In the genomic region with DNA sequence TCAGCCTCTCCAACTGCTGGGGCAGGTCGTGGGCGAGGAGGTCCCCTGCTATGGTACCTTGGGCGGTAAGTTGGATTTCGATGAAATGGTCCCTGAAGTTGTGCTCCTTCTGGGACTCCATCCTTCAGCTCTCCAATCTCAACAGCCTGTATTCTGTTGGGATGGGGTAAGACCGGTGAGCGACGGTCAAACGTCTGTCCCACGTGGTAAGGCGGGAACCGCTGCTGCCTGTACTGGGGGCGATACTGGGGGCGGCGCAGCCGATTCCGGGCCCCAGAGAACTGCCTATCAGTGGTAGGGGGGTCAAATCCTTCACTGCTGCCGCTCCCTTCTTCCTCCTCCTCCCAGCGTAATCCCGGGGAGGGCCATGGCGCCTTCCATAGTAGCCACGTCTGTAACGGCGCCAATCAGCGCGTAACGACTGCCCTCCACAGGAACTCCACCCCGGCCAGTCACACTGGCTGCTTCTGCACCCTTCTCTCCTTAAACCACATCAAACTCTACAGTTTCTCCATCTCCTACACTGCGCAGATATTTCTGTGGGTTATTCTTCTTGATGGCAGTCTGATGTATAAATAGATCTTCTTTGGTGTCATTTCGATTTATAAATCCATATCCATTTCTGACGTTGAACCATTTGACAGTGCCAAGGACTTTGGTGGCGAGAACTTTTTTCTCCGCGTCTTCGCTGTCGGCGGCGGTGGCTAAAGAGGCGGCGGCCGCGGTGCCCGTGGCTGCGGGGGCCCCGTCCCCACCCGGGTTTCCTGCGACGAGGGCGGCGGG, we compare ENCODE assay signal across 11 cellular contexts. TPM values are rescaled to one million over a fixed set of nuclear protein-coding genes. Genes with fewer than 3 reads are reported as not detected.
DNase-seq lines count a peak whose midpoint lies in the region; ATAC-seq, FAIRE-seq and TF ChIP-seq lines count a peak whose summit lies in the region.
"Had no signal": no experiment of that assay in that cellular context is flagged by ENCODE, and none has a peak within 500 bp of the region (broad histone marks: within the 10 kb centered on the region; RNA-seq: fewer than 3 reads in every experiment).

No MANE protein-coding gene starts in this region.

- H2BK120ac ChIP-seq in H1 (replicated peaks; ENCODE audit: low read depth, low read length) = no peak overlapping the region

- no peaks in the 10 kb centered on the region for H3K9me3 ChIP-seq in right lobe of liver
- peaks cover 11% of the 10 kb centered on the region; the same call in 1 of the 2 replicates for H3K9me3 ChIP-seq in HepG2 (ENCODE audit: low read length)
- peaks cover 7 to 23% of the 10 kb centered on the region in 2 experiments; a peak in 3 of 4 replicates for H3K9me3 ChIP-seq in H1 (ENCODE audit: insufficient read depth in 2 of 2, low read depth in 1 of 2, low read length in 1 of 2)
- no peaks in the 10 kb centered on the region for H3K9me3 ChIP-seq in uterus

- no peak overlapping the region for H2BK15ac ChIP-seq in H1 (ENCODE audit: low read length)

- in situ Hi-C loops in HepG2 (cut with HindIII; ENCODE audit: extremely low pct_ligation_motif_present, low pct_unique_long_range_greater_than_20kb) = no loop called here

- no peak overlapping the region for H2AK5ac ChIP-seq in H1 (ENCODE audit: low read depth, low read length)

- H3K4me3 Mint-ChIP-seq in natural killer cell treated with Interleukin-12 subunit alpha and Interleukin-12 subunit beta and Interleukin-15 and Interleukin-18, amount 100 ng/mL, for 72 hours = peak overlapping the region; percentile 24

- H4K8ac ChIP-seq in H1 (ENCODE audit: extremely low read depth, insufficient read depth, low read length) = no peak overlapping the region

- H3K23ac ChIP-seq in H1 (ENCODE audit: insufficient read length) = no peak overlapping the region

- no peak overlapping the region for H3K4me3 ChIP-seq in right lobe of liver
- no peak overlapping the region for H3K4me3 ChIP-seq in HepG2 (replicated peaks in 1 of 3; ENCODE audit: insufficient read depth in 1 of 3, low read depth in 2 of 3, low read length in 3 of 3)
- H3K4me3 ChIP-seq in H1 (ENCODE audit: extremely low read depth in 1 of 4, insufficient read depth in 2 of 4, low read depth in 3 of 4, low read length in 4 of 4) = peak overlapping the region; percentile 29 to 60 (median 31)
- H3K4me3 ChIP-seq in uterus = peak overlapping the region; percentile 4 to 9

- H3K27ac ChIP-seq in right lobe of liver (no peak overlapping the region), HepG2 (ENCODE audit: extremely low read length, insufficient read depth, low read length) (no peak overlapping the region), H1 (ENCODE audit: low read depth, low read length) (no peak overlapping the region), uterus (no peak overlapping the region)

- no peak overlapping the region for H3K27ac Mint-ChIP-seq in natural killer cell treated with Interleukin-12 subunit alpha and Interleukin-12 subunit beta and Interleukin-15 and Interleukin-18, amount 100 ng/mL, for 72 hours

- H2AFZ ChIP-seq in HepG2 (ENCODE audit: low read length) (no peak overlapping the region), H1 (ENCODE audit: low read length) (peak overlapping the region; percentile 89; the same call in 1 of the 2 replicates)

- H3K9ac ChIP-seq in HepG2 (ENCODE audit: insufficient read depth, low read depth, low read length) (no peak overlapping the region), H1 (replicated peaks in 1 of 4; ENCODE audit: extremely low read depth in 1 of 4, low read depth in 3 of 4, low read length in 3 of 4) (no peak overlapping the region)

- no peaks in the 10 kb centered on the region for H3K9me3 Mint-ChIP-seq in natural killer cell treated with Interleukin-12 subunit alpha and Interleukin-12 subunit beta and Interleukin-15 and Interleukin-18, amount 100 ng/mL, for 72 hours

- peaks cover 0 to 7% of the 10 kb centered on the region in 2 donors for H3K4me1 Mint-ChIP-seq in natural killer cell treated with Interleukin-12 subunit alpha and Interleukin-12 subunit beta and Interleukin-15 and Interleukin-18, amount 100 ng/mL, for 72 hours (ENCODE audit: low read depth in 2 of 2)

- H2BK5ac ChIP-seq in H1 (ENCODE audit: low read depth, low read length) = no peak overlapping the region

- H3K4ac ChIP-seq in H1 (replicated peaks; ENCODE audit: insufficient read length, low read depth, low read length) = no peak overlapping the region

- H3K36me3 ChIP-seq in right lobe of liver (no peaks in the 10 kb centered on the region), HepG2 (replicated peaks in 1 of 2; ENCODE audit: control insufficient read depth in 1 of 2, insufficient read depth in 2 of 2, low read length in 2 of 2) (no peaks in the 10 kb centered on the region), H1 (ENCODE audit: control insufficient read depth in 2 of 4, insufficient read depth in 4 of 4, low read length in 3 of 4) (no peaks in the 10 kb centered on the region), uterus (no peaks in the 10 kb centered on the region)

- H4K20me1 ChIP-seq in HepG2 (ENCODE audit: insufficient read depth, low read length) (no peaks in the 10 kb centered on the region), H1 (replicated peaks in 1 of 2; ENCODE audit: control insufficient read depth in 1 of 2, insufficient read depth in 2 of 2, low read length in 2 of 2) (no peaks in the 10 kb centered on the region)

- no peak overlapping the region for H3K14ac ChIP-seq in H1 (ENCODE audit: insufficient read length)

- H3K79me2 ChIP-seq in HepG2 (ENCODE audit: insufficient read depth, low read length) = no peaks in the 10 kb centered on the region
- no peaks in the 10 kb centered on the region for H3K79me2 ChIP-seq in H1 (ENCODE audit: control insufficient read depth in 1 of 2, insufficient read depth in 2 of 2, low read length in 2 of 2)

- ATAC-seq in right lobe of liver (peak; percentile 28 to 51 (median 46)), HepG2 (no peak), HG03439 (IDR thresholded peaks at IDR 0.05; ENCODE audit: unreplicated experiment) (no peak), HG02870 (IDR thresholded peaks at IDR 0.05; ENCODE audit: unreplicated experiment) (no peak), HG02970 (IDR thresholded peaks at IDR 0.05; ENCODE audit: low FRiP score, unreplicated experiment) (no peak)
- peak in 1 of 2 donors; percentile 41 for ATAC-seq in natural killer cell treated with Interleukin-12 subunit alpha and Interleukin-12 subunit beta and Interleukin-15 and Interleukin-18, amount 100 ng/mL, for 72 hours

- H3K27me3 ChIP-seq in right lobe of liver = peaks cover 7 to 30% of the 10 kb centered on the region in 2 donors
- no peaks in the 10 kb centered on the region for H3K27me3 ChIP-seq in HepG2 (ENCODE audit: control insufficient read depth in 1 of 2, insufficient read depth in 2 of 2, low read length in 2 of 2)
- peaks cover 3 to 25% (median 20%) of the 10 kb centered on the region in 4 experiments for H3K27me3 ChIP-seq in H1 (replicated peaks in 1 of 4; ENCODE audit: control insufficient read depth in 3 of 4, extremely low read depth in 1 of 4, insufficient read depth in 3 of 4, low read length in 3 of 4)
- peaks cover 0 to 13% of the 10 kb centered on the region in 2 donors for H3K27me3 ChIP-seq in uterus

- H3K4me2 ChIP-seq in HepG2 (ENCODE audit: low read depth, low read length) = no peak overlapping the region
- H3K4me2 ChIP-seq in H1 (ENCODE audit: insufficient read depth in 1 of 2, low read depth in 2 of 2, low read length in 2 of 2) = peak overlapping the region; percentile 12 to 65

- no peak overlapping the region for H4K91ac ChIP-seq in H1 (replicated peaks; ENCODE audit: insufficient read length, low read length)

- TF ChIP-seq RAD21 in HepG2 (CRISPR knock-in tag; IDR thresholded peaks at IDR 0.05) (no peak), H1 (IDR thresholded peaks at IDR 0.05 in 1 of 2, conservative IDR thresholded peaks at IDR 0.05 in 1 of 2; ENCODE audit: low read depth in 2 of 2, low read length in 2 of 2) (peak; percentile 39 to 56)

- 15% methylated on average over 9 of the region's 49 CpGs for WGBS in right lobe of liver (ENCODE audit: insufficient coverage, low coverage, low lambda C conversion rate, missing lambda C conversion rate)
- WGBS in HepG2 (ENCODE audit: low lambda C conversion rate) = 77% methylated on average over 49 of the region's 49 CpGs
- 43% methylated on average over 48 of the region's 49 CpGs; no CpG with 5 or more reads in 1 of the 2 experiments for WGBS in H1 (ENCODE audit: extremely low coverage in 1 of 2, insufficient coverage in 1 of 2, insufficient read length in 1 of 2, insufficient replicate concordance in 2 of 2, low coverage in 1 of 2, low lambda C conversion rate in 2 of 2, missing lambda C conversion rate in 1 of 2), 2 experiments

- no peak for TF ChIP-seq EP300 in HepG2 (IDR thresholded peaks at IDR 0.05; ENCODE audit: low read depth in 2 of 2, low read length in 2 of 2)
- no peak for TF ChIP-seq EP300 in HepG2 (CRISPR knock-in tag; IDR thresholded peaks at IDR 0.05; ENCODE audit: borderline replicate concordance)
- TF ChIP-seq EP300 in H1 (IDR thresholded peaks at IDR 0.05; ENCODE audit: borderline replicate concordance in 1 of 2, low read depth in 2 of 2, low read length in 2 of 2) = no peak

- H3K18ac ChIP-seq in H1 (ENCODE audit: extremely low read depth, low read length) = no peak overlapping the region; the same call in 1 of the 2 replicates

- FAIRE-seq in HepG2 (lab: Jason Lieb, UNC) (no peak), H1 (lab: Jason Lieb, UNC) (no peak)

- H4K5ac ChIP-seq in H1 (ENCODE audit: insufficient read length, low read depth, low read length) = no peak overlapping the region

- TF ChIP-seq POLR2A in right lobe of liver (IDR thresholded peaks at IDR 0.05) = no peak
- TF ChIP-seq POLR2A in HepG2 (IDR thresholded peaks at IDR 0.05; ENCODE audit: insufficient read depth in 1 of 2, low read depth in 2 of 2, low read length in 2 of 2) = no peak
- no peak for TF ChIP-seq POLR2A in H1 (IDR thresholded peaks at IDR 0.05; ENCODE audit: control extremely low read depth in 1 of 2, low read depth in 2 of 2, low read length in 2 of 2)
- no peak for TF ChIP-seq POLR2A in uterus (IDR thresholded peaks at IDR 0.05)

- DNase-seq in right lobe of liver = no peak
- DNase-seq in HepG2 (ENCODE audit: low spot score) = no peak
- peak; percentile 10 to 52 for DNase-seq in H1 (ENCODE audit: low read depth in 1 of 2, low spot score in 2 of 2)
- DNase-seq in natural killer cell treated with Interleukin-12 subunit alpha and Interleukin-12 subunit beta and Interleukin-15 and Interleukin-18, amount 100 ng/mL, for 72 hours (ENCODE audit: low spot score) = no peak
- DNase-seq in uterus = peak; percentile 21 to 28
- DNase-seq: DMS53, hippocampal formation had no signal

- CTCF ChIA-PET in HepG2 (lab: Yijun Ruan, JAX; ENCODE audit: low intra/inter-chr PET ratio, low total read pairs) = no interaction called here
- CTCF ChIA-PET in H1 (lab: Charles Lee; ENCODE audit: partially characterized antibody) = no interaction called here

- H3K56ac ChIP-seq in H1 (replicated peaks; ENCODE audit: insufficient read length, low read depth, low read length) = no peak overlapping the region

- TF ChIP-seq CTCF in right lobe of liver (IDR thresholded peaks at IDR 0.05) (no peak), HepG2 (CRISPR knock-in tag; IDR thresholded peaks at IDR 0.05) (no peak), H1 (IDR thresholded peaks at IDR 0.05; ENCODE audit: control extremely low read depth in 1 of 3, insufficient read depth in 1 of 3, low read depth in 1 of 3, low read length in 3 of 3) (peak in 2 of 3 experiments; percentile 18 to 26; a peak in 2 of 4 replicates), uterus (IDR thresholded peaks at IDR 0.05) (no peak)

- peaks cover 19% of the 10 kb centered on the region for H3K36me3 Mint-ChIP-seq in natural killer cell treated with Interleukin-12 subunit alpha and Interleukin-12 subunit beta and Interleukin-15 and Interleukin-18, amount 100 ng/mL, for 72 hours

- peaks cover 2% of the 10 kb centered on the region; the same call in 1 of the 2 replicates for H3K23me2 ChIP-seq in H1 (ENCODE audit: low read depth, low read length)

- no peak overlapping the region for H2BK20ac ChIP-seq in H1 (ENCODE audit: low read length)

- POLR2A ChIA-PET in HepG2 (lab: Yijun Ruan, JAX) = no interaction called here
- POLR2A ChIA-PET in H1 (lab: Charles Lee; ENCODE audit: partially characterized antibody) = interaction anchor here (0.9 kb wide), 1 partner anchor 67 kb away, joined by 3 read pairs; no protein-coding TSS in a partner anchor

- peaks cover 32 to 71% of the 10 kb centered on the region in 2 donors for H3K27me3 Mint-ChIP-seq in natural killer cell treated with Interleukin-12 subunit alpha and Interleukin-12 subunit beta and Interleukin-15 and Interleukin-18, amount 100 ng/mL, for 72 hours

- no peaks in the 10 kb centered on the region for H3K79me1 ChIP-seq in H1 (ENCODE audit: low read depth, low read length)

- intact Hi-C loops in right lobe of liver (cut with DNase I) (no loop called here), HepG2 (cut with micrococcal nuclease; ENCODE audit: unreplicated experiment) (no loop called here), uterus (cut with DNase I; ENCODE audit: low total_unique reads) (no loop called here)

- no peak overlapping the region for H2BK12ac ChIP-seq in H1 (ENCODE audit: low read depth, low read length)

- BruUV-seq in HepG2 (replicated peaks; lab: Mats Ljungman, UMichigan) = no TSS peak

- no peaks in the 10 kb centered on the region for H3K4me1 ChIP-seq in right lobe of liver
- no peaks in the 10 kb centered on the region for H3K4me1 ChIP-seq in HepG2 (ENCODE audit: insufficient read depth, low read length)
- no peaks in the 10 kb centered on the region for H3K4me1 ChIP-seq in H1 (replicated peaks in 1 of 4; ENCODE audit: control insufficient read depth in 3 of 4, insufficient read depth in 4 of 4, low read length in 3 of 4)
- peaks cover 0 to 11% of the 10 kb centered on the region in 2 donors for H3K4me1 ChIP-seq in uterus

RNA-seq across cellular contexts. Expression of gene AHSP, which starts 41.1 kb away (rescaled TPM):
- 1 to 10 TPM in 3 of 6 experiments, under 1 TPM in 1, not detected in 2; 0.95 to 7.3 (median 3.0) TPM for total RNA-seq in right lobe of liver
- not detected in 2 replicates for total RNA-seq in HepG2 (2016; rRNA removed; fragmentation: Illumina TruSeq; extraction: Trizol)
- total RNA-seq in HepG2 (2016; cell fraction: cytosol; rRNA removed; fragmentation: Illumina TruSeq; extraction: Trizol; ENCODE audit: low read depth) = not detected in 2 replicates
- total RNA-seq in HepG2 (2016; cell fraction: insoluble cytoplasmic fraction; rRNA removed; fragmentation: Illumina TruSeq; extraction: Trizol) = not detected in 2 replicates
- total RNA-seq in HepG2 (2016; cell fraction: membrane; rRNA removed; fragmentation: Illumina TruSeq; extraction: Trizol) = not detected in 2 replicates
- total RNA-seq in HepG2 (2016; cell fraction: nucleus; rRNA removed; fragmentation: Illumina TruSeq; extraction: Trizol) = not detected in 2 replicates
- not detected in 2 replicates for polyA plus RNA-seq in HepG2 (2011; rRNA removed)
- polyA plus RNA-seq in HepG2 (2011; cell fraction: cytosol; rRNA removed) = not detected in 2 replicates
- polyA plus RNA-seq in HepG2 (2011; cell fraction: nucleus; rRNA removed) = not detected in 2 replicates
- not detected in 2 replicates for polyA plus RNA-seq in HepG2 (2012)
- polyA plus RNA-seq in HepG2 (2016; cell fraction: cytosol; fragmentation: Illumina TruSeq; extraction: Trizol; ENCODE audit: low read depth) = not detected in 2 replicates
- not detected in 2 replicates for polyA plus RNA-seq in HepG2 (2016; cell fraction: insoluble cytoplasmic fraction; fragmentation: Illumina TruSeq; extraction: Trizol; ENCODE audit: low read depth)
- polyA plus RNA-seq in HepG2 (2016; cell fraction: membrane; fragmentation: Illumina TruSeq; extraction: Trizol; ENCODE audit: low read depth) = not detected in 2 replicates
- not detected in 2 replicates for polyA plus RNA-seq in HepG2 (2016; cell fraction: nucleus; fragmentation: Illumina TruSeq; extraction: Trizol; ENCODE audit: insufficient read depth, low read depth)
- polyA minus RNA-seq in HepG2 (2011; rRNA and poly(A)+ RNA removed; ENCODE audit: low replicate concordance) = not detected in 2 replicates
- polyA minus RNA-seq in HepG2 (2011; cell fraction: cytosol; rRNA and poly(A)+ RNA removed) = not detected in 2 replicates
- not detected in 2 replicates for polyA minus RNA-seq in HepG2 (2011; cell fraction: nucleus; rRNA and poly(A)+ RNA removed)
- total RNA-seq in H1 (2021; fragmentation: NEBNext Ultra II Directional; extraction: Animal tissue kit (Norgen Biotek cat#: 25700)) = 0.91 and 1.4 TPM in 2 replicates
- 4.8 and 15.3 TPM in 2 replicates for polyA plus RNA-seq in H1 (2011; rRNA removed)
- polyA plus RNA-seq in H1 (2011; cell fraction: cytosol; rRNA removed) = 4.2 TPM
- 13.1 TPM for polyA plus RNA-seq in H1 (2011; cell fraction: nucleus; rRNA removed)
- polyA plus RNA-seq in H1 (2012, experiment 1 of 2) = 5.3 to 7.0 TPM (median 6.1 TPM) in 4 replicates
- polyA plus RNA-seq in H1 (2012, experiment 2 of 2) = 4.5 TPM
- 11.1 TPM for polyA plus RNA-seq in H1 (2013, experiment 1 of 2)
- 8.3 TPM for polyA plus RNA-seq in H1 (2013, experiment 2 of 2)
- polyA minus RNA-seq in H1 (2011; rRNA and poly(A)+ RNA removed) = 0.88 and 2.4 TPM in 2 replicates
- not detected for polyA minus RNA-seq in H1 (2011; cell fraction: cytosol; rRNA and poly(A)+ RNA removed)
- not detected for polyA minus RNA-seq in H1 (2011; cell fraction: nucleus; rRNA and poly(A)+ RNA removed)
- total RNA-seq in natural killer cell treated with Interleukin-12 subunit alpha and Interleukin-12 subunit beta and Interleukin-15 and Interleukin-18, amount 100 ng/mL, for 72 hours = not detected
- total RNA-seq in uterus = 1 to 10 TPM in 1 of 4 donors, not detected in 3; 5.6 TPM
- total RNA-seq: OCI-LY7 had no signal

Comparison
In these comparisons a context has a peak if more than half of its experiments do, and no peak if none do; other contexts are left out.
1. ATAC-seq: peak in right lobe of liver (4 of 4); none in HepG2 (single experiment), HG03439 (single experiment), HG02870 (single experiment) and HG02970 (single experiment).
2. DNase-seq: peak in H1 (2 of 2) and uterus (2 of 2); none in right lobe of liver (0 of 3), HepG2 (single experiment) and natural killer cell treated with Interleukin-12 subunit alpha and Interleukin-12 subunit beta and Interleukin-15 and Interleukin-18, amount 100 ng/mL, for 72 hours (single experiment).
3. H3K4me3 ChIP-seq: peak in H1 (4 of 4) and uterus (2 of 2); none in right lobe of liver (0 of 3) and HepG2 (0 of 3).
4. CTCF ChIP-seq: peak in H1 (2 of 3); none in right lobe of liver (0 of 4), HepG2 (single experiment) and uterus (0 of 4).